In the genomic region with DNA sequence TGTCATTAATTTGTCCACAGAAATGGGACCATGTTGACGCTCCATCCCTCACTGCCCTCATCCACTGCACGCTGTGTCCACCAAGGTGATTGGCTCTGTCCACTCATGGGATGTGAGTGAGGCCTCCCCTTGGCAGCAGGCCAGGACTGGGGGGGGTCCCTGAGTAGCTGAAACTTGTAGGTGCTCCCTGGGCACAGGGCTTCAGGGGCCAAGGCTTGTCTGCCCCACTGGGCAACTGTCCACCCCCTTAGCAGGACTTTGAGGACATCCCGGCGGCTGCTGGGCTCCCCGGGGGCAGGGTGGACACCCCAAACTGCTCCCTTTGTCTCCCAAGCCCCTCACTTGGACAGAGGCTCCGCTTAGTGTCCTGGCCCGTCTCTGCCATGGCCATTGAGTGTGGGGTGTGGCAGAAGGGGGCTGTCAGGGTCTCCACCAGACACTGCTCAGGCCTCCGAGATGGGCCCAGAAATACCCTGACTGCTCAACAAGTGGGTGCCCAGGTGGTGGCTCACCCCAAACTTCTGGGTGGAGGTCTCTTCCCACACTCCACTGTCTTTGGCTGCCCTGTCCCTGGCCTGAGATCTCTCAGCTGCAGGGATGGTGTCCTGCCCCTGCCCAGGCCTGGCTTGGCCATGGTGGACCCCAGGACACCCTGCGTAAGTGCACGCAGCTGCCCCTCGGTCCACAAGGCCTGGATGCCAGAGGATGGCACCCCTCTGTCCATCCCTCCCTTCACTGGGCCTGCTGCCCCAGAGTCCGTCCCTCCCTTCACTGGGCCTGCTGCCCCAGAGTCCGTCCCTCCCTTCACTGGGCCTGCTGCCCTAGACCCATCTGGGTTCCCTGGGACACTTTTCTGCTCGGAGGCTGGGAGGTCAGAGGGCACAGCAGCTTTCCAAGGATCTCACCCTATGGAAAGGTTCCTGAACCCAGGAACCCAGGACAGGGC, we compare ENCODE assay signal across 1 cellular context.
TF ChIP-seq lines count a peak whose summit lies in the region.

No MANE protein-coding gene starts in this region.

TF ChIP-seq in GM23338, 12 proteins besides CTCF, POLR2A, EP300 and RAD21:
- TF ChIP-seq POLR2AphosphoS5 (IDR thresholded peaks at IDR 0.05; ENCODE audit: low read depth) = peak; percentile 51
- TF ChIP-seq EZH2 (IDR thresholded peaks at IDR 0.05; ENCODE audit: low read depth, unreplicated experiment) = no peak
TF ChIP-seq in GM23338: peak in this region for 1.
